Comparison of ENCODE assay signal across 9 cellular contexts in the genomic region with DNA sequence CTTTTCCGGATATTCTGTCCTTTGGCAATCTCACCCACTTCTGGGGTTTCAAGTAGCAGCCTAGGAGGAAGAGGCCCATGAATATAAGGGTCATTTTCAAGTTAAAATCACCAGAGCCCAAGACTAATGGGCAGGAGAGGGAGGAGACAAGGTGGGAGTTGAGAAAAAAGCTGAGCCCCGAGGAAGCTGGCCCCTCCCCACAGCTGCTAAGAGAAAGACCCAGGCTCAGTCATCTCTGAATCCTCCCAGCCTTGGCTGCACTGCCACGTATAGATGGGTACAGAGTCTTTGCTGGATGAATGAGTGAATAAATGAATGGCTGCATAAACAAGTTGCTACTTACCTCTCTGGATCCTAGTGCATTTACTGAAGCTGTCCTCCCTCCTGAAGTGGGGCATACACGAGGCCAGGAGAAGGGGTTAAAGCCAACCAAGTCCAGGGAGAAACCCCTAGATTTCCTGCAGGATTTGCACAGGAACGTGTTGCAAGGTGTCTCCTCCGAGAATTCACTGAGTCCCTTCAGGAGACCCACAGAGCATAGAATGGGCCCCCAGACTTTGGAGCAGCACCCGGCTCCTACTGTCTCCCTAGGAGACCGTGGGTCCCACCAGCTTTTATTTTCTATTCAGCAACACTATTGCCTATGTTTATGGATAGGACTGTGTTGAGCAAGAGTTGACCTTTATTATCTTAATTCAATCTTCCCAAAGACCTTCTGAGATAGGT.
DNase-seq lines count a peak whose midpoint lies in the region; ATAC-seq and TF ChIP-seq lines count a peak whose summit lies in the region.
"Had no signal": no experiment of that assay in that cellular context is flagged by ENCODE, and none has a peak within 500 bp of the region (broad histone marks: within the 10 kb centered on the region; RNA-seq: fewer than 3 reads in every experiment).

No MANE protein-coding gene starts in this region.

- H3K27ac ChIP-seq in layer of hippocampus (ENCODE audit: low read depth, low read length) (peak overlapping the region; percentile 3), substantia nigra (ENCODE audit: low read depth, low read length, poor library complexity, severe bottlenecking) (peak overlapping the region; percentile 81)

- H3K4me1 ChIP-seq in mucosa of descending colon (ENCODE audit: low read depth) = peaks cover 29% of the 10 kb centered on the region

- peaks cover 1% of the 10 kb centered on the region for H3K27me3 Mint-ChIP-seq in activated CD4-positive, alpha-beta T cell treated with anti-CD3 and anti-CD28 coated beads for 36 hours
- no peaks in the 10 kb centered on the region for H3K27me3 Mint-ChIP-seq in activated naive CD8-positive, alpha-beta T cell

- H3K36me3 ChIP-seq in mucosa of descending colon (ENCODE audit: low read depth) = no peaks in the 10 kb centered on the region

- peaks cover 6% of the 10 kb centered on the region for H3K9me3 Mint-ChIP-seq in activated CD4-positive, alpha-beta T cell treated with anti-CD3 and anti-CD28 coated beads for 36 hours (ENCODE audit: low read depth)
- H3K9me3 Mint-ChIP-seq in activated naive CD8-positive, alpha-beta T cell (ENCODE audit: low read depth) = no peaks in the 10 kb centered on the region

- ATAC-seq in activated CD4-positive, alpha-beta T cell treated with anti-CD3 and anti-CD28 coated beads for 36 hours = no peak
- no peak for ATAC-seq in mucosa of descending colon
- ATAC-seq in HG02642 (IDR thresholded peaks at IDR 0.05; ENCODE audit: poor library complexity, unreplicated experiment) = no peak

- intact Hi-C loops in activated CD4-positive, alpha-beta T cell treated with anti-CD3 and anti-CD28 coated beads for 36 hours (cut with DNase I, micrococcal nuclease) = loop anchor here (5.0 kb wide), 2 partner anchors 141 to 186 kb away; no protein-coding TSS in a partner anchor
- intact Hi-C loops in mucosa of descending colon (cut with DNase I, micrococcal nuclease) = no loop called here

- H3K36me3 Mint-ChIP-seq in activated CD4-positive, alpha-beta T cell treated with anti-CD3 and anti-CD28 coated beads for 36 hours (ENCODE audit: low read depth) = no peaks in the 10 kb centered on the region
- H3K36me3 Mint-ChIP-seq in activated naive CD8-positive, alpha-beta T cell = no peaks in the 10 kb centered on the region

- CTCF ChIA-PET in activated CD4-positive, alpha-beta T cell treated with anti-CD3 and anti-CD28 coated beads for 36 hours (lab: Charles Lee) = interaction anchor here (0.6 to 2.0 kb wide), 5 partner anchors 13 to 479 kb away, joined by 3 to 6 read pairs (median 3); no protein-coding TSS in a partner anchor

- no peak overlapping the region for H3K4me3 ChIP-seq in mucosa of descending colon

- no peak overlapping the region for H3K4me3 Mint-ChIP-seq in activated CD4-positive, alpha-beta T cell treated with anti-CD3 and anti-CD28 coated beads for 36 hours
- peak overlapping the region; percentile 40 for H3K4me3 Mint-ChIP-seq in activated naive CD8-positive, alpha-beta T cell

- DNase-seq in activated CD4-positive, alpha-beta T cell treated with anti-CD3 and anti-CD28 coated beads for 36 hours = peak; percentile 32
- no peak for DNase-seq in activated CD4-positive, alpha-beta T cell treated with anti-CD3 and anti-CD28 coated beads for 1 hour
- DNase-seq in substantia nigra (lab: John Stamatoyannopoulos, UW) (peak in 1 of 49 donors; percentile 4), NCI-H2081 (lab: John Stamatoyannopoulos, UW) (no peak), mucosa of descending colon (no peak)
- DNase-seq: stimulated activated CD4-positive, alpha-beta T cell treated with anti-CD3 and anti-CD28 coated beads, Interleukin-2, amount 100 ng/mL, for 24 hours had no signal

- no peaks in the 10 kb centered on the region for H3K9me3 ChIP-seq in mucosa of descending colon

- POLR2A ChIA-PET in activated CD4-positive, alpha-beta T cell treated with anti-CD3 and anti-CD28 coated beads for 36 hours (lab: Charles Lee) = interaction anchor here (0.9 to 1.2 kb wide), 2 partner anchors 142 to 440 kb away, joined by 3 to 5 read pairs; partner anchors contain the start of gene MINDY2

- H3K4me1 Mint-ChIP-seq in activated CD4-positive, alpha-beta T cell treated with anti-CD3 and anti-CD28 coated beads for 36 hours = peaks cover 47% of the 10 kb centered on the region
- peaks cover 41% of the 10 kb centered on the region for H3K4me1 Mint-ChIP-seq in activated naive CD8-positive, alpha-beta T cell (ENCODE audit: low read depth)

- no peaks in the 10 kb centered on the region for H3K27me3 ChIP-seq in layer of hippocampus (ENCODE audit: control insufficient read depth, insufficient read depth, low read length)

- H3K27ac Mint-ChIP-seq in activated CD4-positive, alpha-beta T cell treated with anti-CD3 and anti-CD28 coated beads for 36 hours = peak overlapping the region; percentile 96
- H3K27ac Mint-ChIP-seq in activated naive CD8-positive, alpha-beta T cell = peak overlapping the region; percentile 97

- no peak for TF ChIP-seq CTCF in mucosa of descending colon (IDR thresholded peaks at IDR 0.05)

Comparison
In these comparisons a context has a peak if more than half of its experiments do, and no peak if none do; other contexts are left out.
1. intact Hi-C loops: an anchor here in activated CD4-positive, alpha-beta T cell treated with anti-CD3 and anti-CD28 coated beads for 36 hours (5.0 kb wide); none called in mucosa of descending colon.